Comparison of ENCODE assay signal across 8 cellular contexts in the genomic region with DNA sequence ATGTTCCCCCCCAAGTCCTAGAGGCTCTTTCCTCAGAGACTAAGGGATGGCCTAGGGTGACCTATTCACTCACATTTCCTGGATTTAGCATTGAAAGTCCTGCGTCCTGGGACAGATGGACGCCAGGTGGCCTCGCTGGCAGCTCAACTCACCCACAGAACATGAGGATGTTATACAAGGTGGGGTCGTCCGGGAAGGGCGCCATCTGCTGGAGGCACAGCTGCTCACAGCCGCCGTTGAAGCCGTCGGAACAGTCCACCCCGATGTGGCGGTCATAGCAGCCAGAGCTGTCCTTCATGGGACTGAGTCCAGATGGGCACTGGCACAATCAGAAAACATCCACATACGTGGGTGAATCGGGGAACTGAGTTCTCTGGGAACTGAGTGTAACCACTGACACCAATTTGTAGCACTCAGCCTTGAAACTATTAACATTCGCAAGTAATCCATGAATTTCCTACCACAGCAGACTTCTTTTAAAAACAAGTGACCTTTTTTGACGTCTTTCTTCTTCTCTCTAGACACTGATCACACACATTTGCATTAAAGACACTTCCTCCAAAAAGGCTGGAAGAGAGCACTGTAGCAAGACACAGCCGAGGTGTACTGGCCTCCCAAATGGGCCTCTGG.
DNase-seq lines count a peak whose midpoint lies in the region; ATAC-seq lines count a peak whose summit lies in the region.

No MANE protein-coding gene starts in this region.

- intact Hi-C loops in left ventricle myocardium superior (cut with micrococcal nuclease): no loop called here

- ATAC-seq in GM18870 (IDR thresholded peaks at IDR 0.05; ENCODE audit: unreplicated experiment): peak; percentile 57
- ATAC-seq in left ventricle myocardium superior: peak; percentile 72

- DNase-seq in CMK (ENCODE audit: low read depth): peak; percentile 20
- DNase-seq in HT-29 (ENCODE audit: low spot score): peak; percentile 72
- DNase-seq in UCSD-AML1 (lab: John Stamatoyannopoulos, UW; ENCODE audit: unreplicated experiment): peak; percentile 30
- DNase-seq in left ventricle myocardium superior: peak; percentile 70
- DNase-seq in stimulated activated CD4-positive, alpha-beta T cell treated with anti-CD3 and anti-CD28 coated beads, TNF-alpha, amount 100 ng/mL, for 48 hours (ENCODE audit: low read depth in 3 of 3): peak; percentile 1 to 7 (median 2)
- no peak for DNase-seq in NCI-H510A treated with DMSO at 0.1 percent for 48 hours (lab: John Stamatoyannopoulos, UW)
- DNase-seq in Ammon's horn (ENCODE audit: low spot score): no peak

Comparison
In these comparisons a context has a peak if more than half of its experiments do, and no peak if none do; other contexts are left out.
1. DNase-seq: peak in CMK (single experiment), HT-29 (single experiment), UCSD-AML1 (single experiment), left ventricle myocardium superior (single experiment) and stimulated activated CD4-positive, alpha-beta T cell treated with anti-CD3 and anti-CD28 coated beads, TNF-alpha, amount 100 ng/mL, for 48 hours (3 of 3); none in NCI-H510A treated with DMSO at 0.1 percent for 48 hours (single experiment) and Ammon's horn (single experiment).